28 cellular contexts compared by ENCODE assay signal in the genomic region with DNA sequence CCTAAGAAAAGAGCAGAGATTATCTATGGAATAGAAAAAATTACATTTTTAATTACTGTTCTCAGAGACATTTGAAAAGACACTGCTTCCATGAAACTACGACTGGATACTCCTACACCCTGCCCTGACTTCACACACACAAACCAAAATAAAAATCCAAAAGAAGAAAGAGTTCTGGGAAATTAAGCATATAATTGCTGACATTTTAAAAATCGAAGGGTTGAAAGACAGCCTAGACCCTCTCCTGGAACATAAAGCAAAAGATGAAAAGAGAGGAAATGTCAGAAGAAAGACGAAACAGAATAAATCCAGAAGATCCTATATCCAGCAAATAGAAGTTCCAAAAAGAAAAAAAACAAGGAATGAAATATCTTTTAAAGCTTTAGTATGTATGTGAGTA.
"Had no signal": no experiment of that assay in that cellular context is flagged by ENCODE, and none has a peak within 500 bp of the region (broad histone marks: within the 10 kb centered on the region; RNA-seq: fewer than 3 reads in every experiment).

No MANE protein-coding gene starts in this region.

- ATAC-seq: effector memory CD8-positive, alpha-beta T cell; esophagus mucosa; foreskin keratinocyte; gastrocnemius medialis; gastroesophageal sphincter; heart left ventricle; heart right ventricle had no signal

- H3K27ac Mint-ChIP-seq: dendritic cell treated with granulocyte-macrophage colony-stimulating factor and Interleukin-4, amounts not matched to agents 40 ng/mL and 50 ng/mL, for 4 days; effector memory CD8-positive, alpha-beta T cell; endodermal cell had no signal

- H3K4me3 ChIP-seq: colonic mucosa, coronary artery, dorsolateral prefrontal cortex, esophagus muscularis mucosa, esophagus squamous epithelium, gastrocnemius medialis, gastroesophageal sphincter, heart left ventricle, heart right ventricle had no signal

- H3K4me3 Mint-ChIP-seq: dendritic cell treated with granulocyte-macrophage colony-stimulating factor and Interleukin-4, amounts not matched to agents 40 ng/mL and 50 ng/mL, for 4 days; effector memory CD8-positive, alpha-beta T cell; endodermal cell had no signal

- H3K9me3 ChIP-seq: colonic mucosa, esophagus muscularis mucosa, gastrocnemius medialis, gastroesophageal sphincter had no signal

- H3K4me1 ChIP-seq: colonic mucosa, foreskin keratinocyte, gastrocnemius medialis, heart right ventricle had no signal

- DNase-seq: colonic mucosa; cortex of kidney; dermis blood vessel endothelial cell; dorsolateral prefrontal cortex; effector CD4-positive, alpha-beta T cell; effector CD8-positive, alpha-beta T cell; effector memory CD4-positive, alpha-beta T cell; effector memory CD8-positive, alpha-beta T cell; endodermal cell; erythroblast; esophagus squamous epithelium; foreskin fibroblast; foreskin keratinocyte; foreskin melanocyte; gastrocnemius medialis; glutamatergic neuron; head of caudate nucleus; heart left ventricle; heart right ventricle had no signal

- FAIRE-seq: colon, endometrium, endothelial cell of umbilical vein had no signal

- H3K4me1 Mint-ChIP-seq: endodermal cell had no signal

- H3K27me3 ChIP-seq: colonic mucosa, dorsolateral prefrontal cortex, esophagus muscularis mucosa, esophagus squamous epithelium, gastrocnemius medialis, gastroesophageal sphincter, heart left ventricle, heart right ventricle had no signal

- H3K36me3 ChIP-seq: colonic mucosa, esophagus muscularis mucosa, esophagus squamous epithelium, gastrocnemius medialis, gastroesophageal sphincter, heart left ventricle, heart right ventricle had no signal

- H3K27ac ChIP-seq: colonic mucosa, coronary artery, dorsolateral prefrontal cortex, epithelial cell of prostate, esophagus muscularis mucosa, esophagus squamous epithelium, foreskin keratinocyte, gastrocnemius medialis, gastroesophageal sphincter, heart left ventricle, heart right ventricle had no signal
